ENCODE assay signal across 1 cellular context in genomic region chr4:8759987-8760386, GRCh38.
TF ChIP-seq lines count a peak whose summit lies in the region.

No MANE protein-coding gene starts in this region.

TF ChIP-seq in WTC11, 78 proteins besides CTCF, POLR2A, EP300 and RAD21 (continued from another document):
- TF ChIP-seq ZNF425 (CRISPR knock-in tag; conservative IDR thresholded peaks at IDR 0.05) (no peak), FOXJ3 (CRISPR knock-in tag; IDR thresholded peaks at IDR 0.05; ENCODE audit: borderline replicate concordance) (no peak), ZMAT4 (CRISPR knock-in tag; IDR thresholded peaks at IDR 0.05) (no peak), PRDM15 (CRISPR knock-in tag; IDR thresholded peaks at IDR 0.05) (no peak), USF1 (CRISPR knock-in tag; IDR thresholded peaks at IDR 0.05) (no peak), ARID4B (CRISPR knock-in tag; IDR thresholded peaks at IDR 0.05; ENCODE audit: borderline replicate concordance) (no peak), ZNF232 (CRISPR knock-in tag; IDR thresholded peaks at IDR 0.05) (no peak), E2F4 (CRISPR knock-in tag; IDR thresholded peaks at IDR 0.05; ENCODE audit: borderline replicate concordance, low read depth) (no peak), E2F1 (CRISPR knock-in tag; IDR thresholded peaks at IDR 0.05) (no peak), TEAD1 (CRISPR knock-in tag; IDR thresholded peaks at IDR 0.05) (no peak)
TF ChIP-seq in WTC11: peak in this region for 0.
